13 cellular contexts compared by ENCODE assay signal in the genomic region with DNA sequence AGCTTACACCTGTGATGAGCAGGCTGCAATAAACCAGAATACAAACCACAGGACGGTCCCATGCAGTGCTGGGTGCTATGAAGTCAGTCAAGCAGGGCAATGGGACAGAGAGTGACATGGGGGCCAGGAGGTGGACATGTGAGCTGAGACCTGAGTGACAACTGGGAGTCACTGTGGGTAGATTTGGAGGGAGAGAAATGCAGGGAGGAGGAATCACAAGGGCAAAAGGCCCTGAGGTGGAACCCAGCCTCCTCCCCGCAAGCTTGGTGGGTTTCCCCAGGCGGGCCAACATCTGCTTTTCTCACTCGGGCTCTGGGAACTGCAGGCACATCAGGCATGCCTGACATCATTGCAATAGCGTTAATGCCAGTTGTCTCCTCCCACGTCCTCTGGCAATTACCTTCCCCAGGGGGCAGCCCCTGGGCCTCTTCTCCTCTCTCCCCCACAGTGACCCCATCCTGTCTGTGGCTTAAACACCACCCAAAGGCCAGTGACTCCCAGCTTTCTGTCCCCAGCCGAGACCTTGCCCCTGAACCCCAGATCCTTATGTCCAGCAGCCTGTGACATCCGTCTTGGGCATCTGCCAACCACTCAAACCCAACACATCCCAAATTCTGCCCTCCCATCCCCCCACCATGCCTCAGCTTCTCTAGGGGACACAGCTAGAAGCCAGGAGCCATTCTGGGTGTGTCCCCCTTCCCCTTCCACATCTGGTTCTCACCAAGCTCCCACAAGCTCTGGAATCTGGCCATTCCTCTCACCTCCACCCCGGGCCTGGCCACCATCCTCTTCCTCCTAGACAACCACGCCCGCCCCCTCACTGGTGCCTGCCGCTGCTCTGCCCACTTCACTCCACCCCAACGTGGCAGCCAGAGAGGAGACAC. TPM values are rescaled to one million over a fixed set of nuclear protein-coding genes. Genes with fewer than 3 reads are reported as not detected.
DNase-seq lines count a peak whose midpoint lies in the region; ATAC-seq, FAIRE-seq and TF ChIP-seq lines count a peak whose summit lies in the region.
"Had no signal": no experiment of that assay in that cellular context is flagged by ENCODE, and none has a peak within 500 bp of the region (broad histone marks: within the 10 kb centered on the region; RNA-seq: fewer than 3 reads in every experiment).

No MANE protein-coding gene starts in this region.

- no peak for TF ChIP-seq CTCF in psoas muscle (IDR thresholded peaks at IDR 0.05)

- H3K9me3 Mint-ChIP-seq in naive B cell: peaks cover 0 to 2% (median 0%) of the 10 kb centered on the region in 7 donors
- peaks cover 0 to 2% (median 0%) of the 10 kb centered on the region in 9 donors for H3K9me3 Mint-ChIP-seq in naive thymus-derived CD8-positive, alpha-beta T cell

- H3K27me3 Mint-ChIP-seq in naive B cell: peaks cover 8 to 58% (median 33%) of the 10 kb centered on the region in 3 donors
- peaks cover 18 to 62% (median 31%) of the 10 kb centered on the region in 5 donors for H3K27me3 Mint-ChIP-seq in naive thymus-derived CD8-positive, alpha-beta T cell

- no peaks in the 10 kb centered on the region for H3K36me3 Mint-ChIP-seq in naive B cell
- H3K36me3 Mint-ChIP-seq in naive thymus-derived CD8-positive, alpha-beta T cell: no peaks in the 10 kb centered on the region

- no peak overlapping the region for H3K4me3 ChIP-seq in psoas muscle

- POLR2A ChIA-PET in naive thymus-derived CD8-positive, alpha-beta T cell (lab: Charles Lee): no interaction called here

- intact Hi-C loops in psoas muscle (cut with DNase I): no loop called here

- peaks cover 0 to 4% (median 0%) of the 10 kb centered on the region in 3 donors for H3K27me3 ChIP-seq in psoas muscle (ENCODE audit: insufficient read depth in 3 of 3, low read length in 2 of 3)

- H3K27ac ChIP-seq in psoas muscle: no peak overlapping the region
- H3K27ac ChIP-seq: KMS-11 had no signal

- no peaks in the 10 kb centered on the region for H3K9me3 ChIP-seq in psoas muscle

- H3K36me3 ChIP-seq in psoas muscle (ENCODE audit: insufficient read depth in 1 of 2, low read depth in 1 of 2): no peaks in the 10 kb centered on the region

- H3K27ac Mint-ChIP-seq in naive B cell: peak overlapping the region in 1 of 6 donors; percentile 58
- peak overlapping the region in 1 of 10 donors; percentile 67 for H3K27ac Mint-ChIP-seq in naive thymus-derived CD8-positive, alpha-beta T cell

- peak; percentile 20 for DNase-seq in HTR-8/SVneo (ENCODE audit: insufficient read length, low spot score)
- DNase-seq in naive B cell: no peak
- no peak for DNase-seq in stimulated activated CD4-positive, alpha-beta T cell treated with anti-CD3 and anti-CD28 coated beads, Interleukin-2, amount 100 ng/mL, for 48 hours
- no peak for DNase-seq in naive thymus-derived CD8-positive, alpha-beta T cell
- DNase-seq in psoas muscle: no peak
- DNase-seq: activated CD4-positive, alpha-beta T cell treated with anti-CD3 and anti-CD28 coated beads for 1 hour; aorta; erythroblast; islet precursor cell had no signal

- H3K4me1 ChIP-seq in psoas muscle: no peaks in the 10 kb centered on the region

- H3K4me1 Mint-ChIP-seq in naive B cell: peaks cover 2 to 9% (median 9%) of the 10 kb centered on the region in 3 donors
- peaks cover 0 to 2% (median under 1%) of the 10 kb centered on the region in 4 donors for H3K4me1 Mint-ChIP-seq in naive thymus-derived CD8-positive, alpha-beta T cell

- 28 to 49% (median 35%) methylated on average over 9 to 13 of the region's 13 CpGs for WGBS in psoas muscle, 3 donors

- no peak overlapping the region for H3K4me3 Mint-ChIP-seq in naive B cell
- no peak overlapping the region for H3K4me3 Mint-ChIP-seq in naive thymus-derived CD8-positive, alpha-beta T cell

- no peak for FAIRE-seq in HTR-8/SVneo (lab: Jason Lieb, UNC)

- peak; percentile 54 for ATAC-seq in GM18519 (IDR thresholded peaks at IDR 0.05; ENCODE audit: low FRiP score, unreplicated experiment)
- peak; percentile 56 for ATAC-seq in GM21576 (IDR thresholded peaks at IDR 0.05; ENCODE audit: unreplicated experiment)
- ATAC-seq in naive B cell (ENCODE audit: low read depth in 2 of 2): peak; percentile 49
- ATAC-seq in naive thymus-derived CD8-positive, alpha-beta T cell: no peak
- ATAC-seq in psoas muscle: no peak
- ATAC-seq in GM19328 (IDR thresholded peaks at IDR 0.05; ENCODE audit: unreplicated experiment): no peak

RNA-seq across cellular contexts. Expression of a gene that starts 28.2 kb away (rescaled TPM):
- polyA plus RNA-seq in naive B cell (ENCODE audit: low read depth in 6 of 6) (10 to 100 TPM; 16.3 to 27.4 (median 20.8) TPM), psoas muscle (10 to 100 TPM; 12.9 to 37.5 (median 32.4) TPM)
- 10 to 100 TPM; 11.2 to 11.5 TPM for total RNA-seq in naive thymus-derived CD8-positive, alpha-beta T cell
- 10 to 100 TPM; 13.5 to 23.6 (median 13.8) TPM for polyA plus RNA-seq in naive thymus-derived CD8-positive, alpha-beta T cell
- 10 to 100 TPM in 2 of 4 donors, 1 to 10 TPM in 2; 7.8 to 15.8 (median 11.1) TPM for total RNA-seq in psoas muscle

RNA-seq across cellular contexts. Expression of a gene that starts 44.3 kb away (rescaled TPM):
- polyA plus RNA-seq in naive B cell (ENCODE audit: low read depth in 6 of 6) (under 1 TPM in 1 of 6 donors, not detected in 5; 0.03 TPM), psoas muscle (under 1 TPM in 1 of 3 donors, not detected in 2; under 0.01 TPM)
- not detected for total RNA-seq in naive thymus-derived CD8-positive, alpha-beta T cell
- polyA plus RNA-seq in naive thymus-derived CD8-positive, alpha-beta T cell: not detected
- under 1 TPM in 1 of 4 donors, not detected in 3; 0.02 TPM for total RNA-seq in psoas muscle
- total RNA-seq: aorta had no signal

RNA-seq across cellular contexts. Expression of a gene that starts 53.2 kb away (rescaled TPM):
- polyA plus RNA-seq in naive B cell (ENCODE audit: low read depth in 6 of 6) (under 1 TPM in 3 of 6 donors, not detected in 3; 0.09 to 0.43 (median 0.21) TPM), psoas muscle (under 1 TPM in 1 of 3 donors, not detected in 2; 0.01 TPM)
- not detected for total RNA-seq in naive thymus-derived CD8-positive, alpha-beta T cell
- not detected for polyA plus RNA-seq in naive thymus-derived CD8-positive, alpha-beta T cell
- total RNA-seq in psoas muscle: not detected

RNA-seq across cellular contexts. Expression of a gene that starts 53.3 kb away (rescaled TPM):
- 1 to 10 TPM in 1 of 6 donors, not detected in 5; 1.7 TPM for polyA plus RNA-seq in naive B cell (ENCODE audit: low read depth in 6 of 6)
- not detected for total RNA-seq in naive thymus-derived CD8-positive, alpha-beta T cell
- not detected for polyA plus RNA-seq in naive thymus-derived CD8-positive, alpha-beta T cell
- under 1 TPM in 1 of 4 donors, not detected in 3; 0.51 TPM for total RNA-seq in psoas muscle
- polyA plus RNA-seq in psoas muscle: under 1 TPM; 0.04 to 0.22 (median 0.17) TPM

Comparison
In these comparisons a context has a peak if more than half of its experiments do, and no peak if none do; other contexts are left out.
1. ATAC-seq: peak in GM18519 (single experiment), GM21576 (single experiment) and naive B cell (2 of 2); none in naive thymus-derived CD8-positive, alpha-beta T cell (0 of 2), psoas muscle (0 of 4) and GM19328 (single experiment).